In the genomic region with DNA sequence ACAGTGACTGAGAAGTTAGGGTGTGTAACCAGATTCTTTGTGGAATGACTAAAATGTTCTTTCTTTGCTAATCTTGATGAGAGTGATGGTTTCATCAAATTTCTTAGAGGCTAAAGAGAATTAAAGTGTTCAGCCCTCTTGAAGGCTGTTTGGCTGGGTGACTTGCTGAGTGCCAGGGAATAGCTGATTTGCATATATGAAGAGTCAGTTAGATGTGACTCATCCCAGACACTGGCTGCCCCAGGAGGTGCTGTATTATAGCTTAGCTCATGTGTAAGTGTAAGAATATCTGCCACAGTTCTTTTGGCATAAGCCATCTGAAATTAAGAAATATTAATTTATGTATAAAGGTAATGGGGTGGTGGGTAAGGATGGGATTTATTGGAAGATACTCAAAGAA, we compare ENCODE assay signal across 9 cellular contexts.
DNase-seq lines count a peak whose midpoint lies in the region; ATAC-seq and TF ChIP-seq lines count a peak whose summit lies in the region.
"Had no signal": no experiment of that assay in that cellular context is flagged by ENCODE, and none has a peak within 500 bp of the region (broad histone marks: within the 10 kb centered on the region; RNA-seq: fewer than 3 reads in every experiment).

No MANE protein-coding gene starts in this region.

- POLR2A ChIA-PET in T-cell (lab: Charles Lee), result interaction anchor here (0.6 to 0.7 kb wide), 2 partner anchors 904 to 1130 kb away, joined by 3 to 5 read pairs; no protein-coding TSS in a partner anchor

- H3K36me3 Mint-ChIP-seq in brain (no peaks in the 10 kb centered on the region), T-cell (no peaks in the 10 kb centered on the region)

- no peak overlapping the region for H3K4me3 ChIP-seq in skeletal muscle cell (ENCODE audit: low read depth, low read length)

- H3K9me3 Mint-ChIP-seq in brain (no peaks in the 10 kb centered on the region), T-cell (peaks cover 0 to 9% (median 5%) of the 10 kb centered on the region in 3 donors)
- H3K9me3 Mint-ChIP-seq: activated T-helper 1 cell treated with anti-CD3 and anti-CD28 coated beads, Interleukin-12 subunit alpha, Interleukin-12 subunit beta, Interleukin-2, Interleukin-4 antibody, amounts not matched to agents 30 ng/mL and 10 ng/mL and 1 ng/mL, durations not matched to agents 14 hours and 24 hours and 36 hours had no signal

- peaks cover 3% of the 10 kb centered on the region for H3K27me3 Mint-ChIP-seq in brain
- H3K27me3 Mint-ChIP-seq in T-cell, result no peaks in the 10 kb centered on the region

- peaks cover 36% of the 10 kb centered on the region for H3K4me1 Mint-ChIP-seq in brain
- H3K4me1 Mint-ChIP-seq in T-cell, result no peaks in the 10 kb centered on the region

- DNase-seq in DMS 273 (lab: John Stamatoyannopoulos, UW; ENCODE audit: unreplicated experiment), result peak; percentile 57
- DNase-seq in DMS 273 treated with DMSO at 0.1 percent for 48 hours (lab: John Stamatoyannopoulos, UW), result no peak
- DNase-seq in LHCN-M2 (ENCODE audit: low read depth), result peak; percentile 63
- DNase-seq in skeletal muscle cell (ENCODE audit: low read depth), result peak; percentile 41
- DNase-seq in activated gamma-delta T cell treated with Interleukin-2 at 50 U/mL for 16 hours, result no peak
- DNase-seq in T-cell, result no peak

- H3K4me3 Mint-ChIP-seq in brain (no peak overlapping the region), T-cell (no peak overlapping the region)
- H3K4me3 Mint-ChIP-seq: activated T-helper 1 cell treated with anti-CD3 and anti-CD28 coated beads, Interleukin-12 subunit alpha, Interleukin-12 subunit beta, Interleukin-2, Interleukin-4 antibody, amounts not matched to agents 30 ng/mL and 10 ng/mL and 1 ng/mL, durations not matched to agents 14 hours and 24 hours and 36 hours had no signal

- TF ChIP-seq CTCF in brain (conservative IDR thresholded peaks at IDR 0.05), result no peak

- H3K27ac Mint-ChIP-seq in brain, result peak overlapping the region in 4 of 5 experiments; percentile 31 to 80 (median 67)
- H3K27ac Mint-ChIP-seq in T-cell, result no peak overlapping the region
- H3K27ac Mint-ChIP-seq: activated T-helper 1 cell treated with anti-CD3 and anti-CD28 coated beads, Interleukin-12 subunit alpha, Interleukin-12 subunit beta, Interleukin-2, Interleukin-4 antibody, amounts not matched to agents 30 ng/mL and 10 ng/mL and 1 ng/mL, durations not matched to agents 14 hours and 24 hours and 36 hours had no signal

- no peak for ATAC-seq in GM19452 (IDR thresholded peaks at IDR 0.05; ENCODE audit: unreplicated experiment)
- no peak for ATAC-seq in T-cell (replicated peaks in 1 of 4)

- CTCF ChIA-PET in T-cell (lab: Charles Lee), result interaction anchor here in 1 of 2 donors (0.6 kb wide), 1 partner anchor 116 kb away, joined by 3 read pairs; no protein-coding TSS in a partner anchor

Comparison
In these comparisons a context has a peak if more than half of its experiments do, and no peak if none do; other contexts are left out.
1. DNase-seq: peak in DMS 273 (single experiment), LHCN-M2 (single experiment) and skeletal muscle cell (single experiment); none in DMS 273 treated with DMSO at 0.1 percent for 48 hours (single experiment), activated gamma-delta T cell treated with Interleukin-2 at 50 U/mL for 16 hours (single experiment) and T-cell (0 of 34).
2. H3K27ac Mint-ChIP-seq: peak in brain (4 of 5); none in T-cell (0 of 2).